In the genomic region with DNA sequence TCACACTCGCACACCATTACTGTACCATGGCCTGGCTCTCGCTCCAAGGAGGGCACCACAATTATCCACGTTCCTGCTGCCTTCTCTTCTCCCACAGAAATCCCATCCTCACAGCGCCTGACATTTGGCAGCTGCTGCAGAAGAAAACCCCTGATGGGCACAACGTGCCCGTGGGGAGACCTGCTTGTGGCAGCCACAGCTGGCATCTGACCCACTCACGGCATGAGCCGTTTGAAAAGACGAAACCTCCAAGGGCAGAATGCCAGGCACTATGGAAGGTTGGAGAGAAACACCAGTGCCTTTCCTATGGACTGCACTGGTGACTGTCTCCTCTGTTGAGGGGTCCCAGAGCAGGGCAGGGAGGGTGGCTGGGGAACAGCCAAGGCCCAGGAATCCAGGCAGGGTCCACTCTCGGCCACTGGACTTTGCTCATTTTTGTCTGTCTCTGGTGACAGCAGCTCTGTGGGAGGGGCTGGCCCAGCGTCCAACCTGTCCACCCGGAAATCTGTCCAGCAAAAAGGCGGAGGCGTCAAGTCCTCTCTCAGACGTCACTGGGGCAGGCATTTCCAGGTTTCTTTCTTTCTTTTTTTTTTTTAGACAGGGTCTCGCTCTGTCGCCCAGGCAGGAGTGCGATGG, we compare ENCODE assay signal across 1 cellular context.
TF ChIP-seq lines count a peak whose summit lies in the region.

No MANE protein-coding gene starts in this region.

TF ChIP-seq in HepG2, 621 proteins besides CTCF, POLR2A, EP300 and RAD21 (continued from another document and continues in another):
- TF ChIP-seq ZFP91 (CRISPR knock-in tag; IDR thresholded peaks at IDR 0.05; ENCODE audit: borderline replicate concordance) (no peak), HBP1 (CRISPR knock-in tag; IDR thresholded peaks at IDR 0.05; ENCODE audit: low read depth) (no peak), REL (CRISPR knock-in tag; conservative IDR thresholded peaks at IDR 0.05) (no peak), DPF2 (CRISPR knock-in tag; IDR thresholded peaks at IDR 0.05; ENCODE audit: borderline replicate concordance, low read depth) (no peak), KDM1A (CRISPR knock-in tag; IDR thresholded peaks at IDR 0.05) (no peak), ZSCAN30 (CRISPR knock-in tag; IDR thresholded peaks at IDR 0.05) (no peak), TP53 (CRISPR knock-in tag; conservative IDR thresholded peaks at IDR 0.05) (no peak), ZNF441 (CRISPR knock-in tag; IDR thresholded peaks at IDR 0.05; ENCODE audit: borderline replicate concordance) (no peak), ATRX (CRISPR knock-in tag; IDR thresholded peaks at IDR 0.05; ENCODE audit: borderline replicate concordance) (no peak), ZKSCAN5 (CRISPR knock-in tag; IDR thresholded peaks at IDR 0.05) (no peak), PHF21A (CRISPR knock-in tag; IDR thresholded peaks at IDR 0.05) (peak; percentile 58; the same call in 1 of the 2 replicates), SOX13 (IDR thresholded peaks at IDR 0.05) (no peak), SOX13 (CRISPR knock-in tag; conservative IDR thresholded peaks at IDR 0.05 in 1 of 2, IDR thresholded peaks at IDR 0.05 in 1 of 2) (peak in 1 of 2 experiments; percentile 24; a peak in 1 of 4 replicates), YEATS4 (CRISPR knock-in tag; IDR thresholded peaks at IDR 0.05; ENCODE audit: borderline replicate concordance) (no peak), HOXA5 (CRISPR knock-in tag; IDR thresholded peaks at IDR 0.05) (no peak), ZC3H13 (CRISPR knock-in tag; IDR thresholded peaks at IDR 0.05) (no peak), MED1 (CRISPR knock-in tag; IDR thresholded peaks at IDR 0.05) (no peak), ZNF33B (CRISPR knock-in tag; IDR thresholded peaks at IDR 0.05) (no peak), HNRNPLL (IDR thresholded peaks at IDR 0.05; ENCODE audit: low read depth, low read length, poor library complexity, severe bottlenecking) (no peak), ZNF563 (CRISPR knock-in tag; IDR thresholded peaks at IDR 0.05) (no peak), SIN3A (IDR thresholded peaks at IDR 0.05; ENCODE audit: borderline replicate concordance, low read depth, low read length) (no peak), MIXL1 (CRISPR knock-in tag; IDR thresholded peaks at IDR 0.05) (no peak), KLF6 (CRISPR knock-in tag; IDR thresholded peaks at IDR 0.05) (no peak), JUNB (CRISPR knock-in tag; IDR thresholded peaks at IDR 0.05; ENCODE audit: borderline replicate concordance) (no peak), CCDC6 (CRISPR knock-in tag; IDR thresholded peaks at IDR 0.05) (no peak), ZNF713 (CRISPR knock-in tag; IDR thresholded peaks at IDR 0.05) (no peak), ZBTB1 (CRISPR knock-in tag; IDR thresholded peaks at IDR 0.05; ENCODE audit: borderline replicate concordance) (no peak), CEBPB (IDR thresholded peaks at IDR 0.05; ENCODE audit: borderline replicate concordance, low read depth, low read length) (no peak), RFX5 (IDR thresholded peaks at IDR 0.05; ENCODE audit: low read depth, low read length) (no peak), ZBTB42 (CRISPR knock-in tag; IDR thresholded peaks at IDR 0.05) (no peak), RORA (CRISPR knock-in tag; IDR thresholded peaks at IDR 0.05) (no peak), ZNF710 (CRISPR knock-in tag; IDR thresholded peaks at IDR 0.05; ENCODE audit: borderline replicate concordance) (no peak), ZFP36L2 (CRISPR knock-in tag; IDR thresholded peaks at IDR 0.05) (no peak), ZBTB7A (CRISPR knock-in tag; IDR thresholded peaks at IDR 0.05) (no peak), ZNF687 (CRISPR knock-in tag; IDR thresholded peaks at IDR 0.05) (peak; percentile 60), TIGD3 (CRISPR knock-in tag; IDR thresholded peaks at IDR 0.05; ENCODE audit: borderline replicate concordance) (no peak)
- TF ChIP-seq, protein P1, sequence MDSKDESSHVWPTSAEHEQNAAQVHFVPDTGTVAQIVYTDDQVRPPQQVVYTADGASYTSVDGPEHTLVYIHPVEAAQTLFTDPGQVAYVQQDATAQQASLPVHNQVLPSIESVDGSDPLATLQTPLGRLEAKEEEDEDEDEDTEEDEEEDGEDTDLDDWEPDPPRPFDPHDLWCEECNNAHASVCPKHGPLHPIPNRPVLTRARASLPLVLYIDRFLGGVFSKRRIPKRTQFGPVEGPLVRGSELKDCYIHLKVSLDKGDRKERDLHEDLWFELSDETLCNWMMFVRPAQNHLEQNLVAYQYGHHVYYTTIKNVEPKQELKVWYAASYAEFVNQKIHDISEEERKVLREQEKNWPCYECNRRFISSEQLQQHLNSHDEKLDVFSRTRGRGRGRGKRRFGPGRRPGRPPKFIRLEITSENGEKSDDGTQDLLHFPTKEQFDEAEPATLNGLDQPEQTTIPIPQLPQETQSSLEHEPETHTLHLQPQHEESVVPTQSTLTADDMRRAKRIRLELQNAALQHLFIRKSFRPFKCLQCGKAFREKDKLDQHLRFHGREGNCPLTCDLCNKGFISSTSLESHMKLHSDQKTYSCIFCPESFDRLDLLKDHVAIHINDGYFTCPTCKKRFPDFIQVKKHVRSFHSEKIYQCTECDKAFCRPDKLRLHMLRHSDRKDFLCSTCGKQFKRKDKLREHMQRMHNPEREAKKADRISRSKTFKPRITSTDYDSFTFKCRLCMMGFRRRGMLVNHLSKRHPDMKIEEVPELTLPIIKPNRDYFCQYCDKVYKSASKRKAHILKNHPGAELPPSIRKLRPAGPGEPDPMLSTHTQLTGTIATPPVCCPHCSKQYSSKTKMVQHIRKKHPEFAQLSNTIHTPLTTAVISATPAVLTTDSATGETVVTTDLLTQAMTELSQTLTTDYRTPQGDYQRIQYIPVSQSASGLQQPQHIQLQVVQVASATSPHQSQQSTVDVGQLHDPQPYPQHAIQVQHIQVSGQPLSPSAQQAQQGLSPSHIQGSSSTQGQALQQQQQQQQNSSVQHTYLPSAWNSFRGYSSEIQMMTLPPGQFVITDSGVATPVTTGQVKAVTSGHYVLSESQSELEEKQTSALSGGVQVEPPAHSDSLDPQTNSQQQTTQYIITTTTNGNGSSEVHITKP (CRISPR knock-in tag; IDR thresholded peaks at IDR 0.05; ENCODE audit: low read depth), result no peak
- TF ChIP-seq, protein P2, sequence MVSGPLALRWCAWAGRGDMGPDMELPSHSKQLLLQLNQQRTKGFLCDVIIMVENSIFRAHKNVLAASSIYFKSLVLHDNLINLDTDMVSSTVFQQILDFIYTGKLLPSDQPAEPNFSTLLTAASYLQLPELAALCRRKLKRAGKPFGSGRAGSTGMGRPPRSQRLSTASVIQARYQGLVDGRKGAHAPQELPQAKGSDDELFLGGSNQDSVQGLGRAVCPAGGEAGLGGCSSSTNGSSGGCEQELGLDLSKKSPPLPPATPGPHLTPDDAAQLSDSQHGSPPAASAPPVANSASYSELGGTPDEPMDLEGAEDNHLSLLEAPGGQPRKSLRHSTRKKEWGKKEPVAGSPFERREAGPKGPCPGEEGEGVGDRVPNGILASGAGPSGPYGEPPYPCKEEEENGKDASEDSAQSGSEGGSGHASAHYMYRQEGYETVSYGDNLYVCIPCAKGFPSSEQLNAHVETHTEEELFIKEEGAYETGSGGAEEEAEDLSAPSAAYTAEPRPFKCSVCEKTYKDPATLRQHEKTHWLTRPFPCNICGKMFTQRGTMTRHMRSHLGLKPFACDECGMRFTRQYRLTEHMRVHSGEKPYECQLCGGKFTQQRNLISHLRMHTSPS (CRISPR knock-in tag; IDR thresholded peaks at IDR 0.05; ENCODE audit: low read depth), result no peak
- TF ChIP-seq, protein P3, sequence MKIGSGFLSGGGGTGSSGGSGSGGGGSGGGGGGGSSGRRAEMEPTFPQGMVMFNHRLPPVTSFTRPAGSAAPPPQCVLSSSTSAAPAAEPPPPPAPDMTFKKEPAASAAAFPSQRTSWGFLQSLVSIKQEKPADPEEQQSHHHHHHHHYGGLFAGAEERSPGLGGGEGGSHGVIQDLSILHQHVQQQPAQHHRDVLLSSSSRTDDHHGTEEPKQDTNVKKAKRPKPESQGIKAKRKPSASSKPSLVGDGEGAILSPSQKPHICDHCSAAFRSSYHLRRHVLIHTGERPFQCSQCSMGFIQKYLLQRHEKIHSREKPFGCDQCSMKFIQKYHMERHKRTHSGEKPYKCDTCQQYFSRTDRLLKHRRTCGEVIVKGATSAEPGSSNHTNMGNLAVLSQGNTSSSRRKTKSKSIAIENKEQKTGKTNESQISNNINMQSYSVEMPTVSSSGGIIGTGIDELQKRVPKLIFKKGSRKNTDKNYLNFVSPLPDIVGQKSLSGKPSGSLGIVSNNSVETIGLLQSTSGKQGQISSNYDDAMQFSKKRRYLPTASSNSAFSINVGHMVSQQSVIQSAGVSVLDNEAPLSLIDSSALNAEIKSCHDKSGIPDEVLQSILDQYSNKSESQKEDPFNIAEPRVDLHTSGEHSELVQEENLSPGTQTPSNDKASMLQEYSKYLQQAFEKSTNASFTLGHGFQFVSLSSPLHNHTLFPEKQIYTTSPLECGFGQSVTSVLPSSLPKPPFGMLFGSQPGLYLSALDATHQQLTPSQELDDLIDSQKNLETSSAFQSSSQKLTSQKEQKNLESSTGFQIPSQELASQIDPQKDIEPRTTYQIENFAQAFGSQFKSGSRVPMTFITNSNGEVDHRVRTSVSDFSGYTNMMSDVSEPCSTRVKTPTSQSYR (CRISPR knock-in tag; IDR thresholded peaks at IDR 0.05; ENCODE audit: borderline replicate concordance), result no peak
- TF ChIP-seq, protein P4, sequence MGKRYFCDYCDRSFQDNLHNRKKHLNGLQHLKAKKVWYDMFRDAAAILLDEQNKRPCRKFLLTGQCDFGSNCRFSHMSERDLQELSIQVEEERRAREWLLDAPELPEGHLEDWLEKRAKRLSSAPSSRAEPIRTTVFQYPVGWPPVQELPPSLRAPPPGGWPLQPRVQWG (CRISPR knock-in tag; IDR thresholded peaks at IDR 0.05; ENCODE audit: borderline replicate concordance, low read depth), result no peak
